Comparison of ENCODE assay signal across 14 cellular contexts in the genomic region with DNA sequence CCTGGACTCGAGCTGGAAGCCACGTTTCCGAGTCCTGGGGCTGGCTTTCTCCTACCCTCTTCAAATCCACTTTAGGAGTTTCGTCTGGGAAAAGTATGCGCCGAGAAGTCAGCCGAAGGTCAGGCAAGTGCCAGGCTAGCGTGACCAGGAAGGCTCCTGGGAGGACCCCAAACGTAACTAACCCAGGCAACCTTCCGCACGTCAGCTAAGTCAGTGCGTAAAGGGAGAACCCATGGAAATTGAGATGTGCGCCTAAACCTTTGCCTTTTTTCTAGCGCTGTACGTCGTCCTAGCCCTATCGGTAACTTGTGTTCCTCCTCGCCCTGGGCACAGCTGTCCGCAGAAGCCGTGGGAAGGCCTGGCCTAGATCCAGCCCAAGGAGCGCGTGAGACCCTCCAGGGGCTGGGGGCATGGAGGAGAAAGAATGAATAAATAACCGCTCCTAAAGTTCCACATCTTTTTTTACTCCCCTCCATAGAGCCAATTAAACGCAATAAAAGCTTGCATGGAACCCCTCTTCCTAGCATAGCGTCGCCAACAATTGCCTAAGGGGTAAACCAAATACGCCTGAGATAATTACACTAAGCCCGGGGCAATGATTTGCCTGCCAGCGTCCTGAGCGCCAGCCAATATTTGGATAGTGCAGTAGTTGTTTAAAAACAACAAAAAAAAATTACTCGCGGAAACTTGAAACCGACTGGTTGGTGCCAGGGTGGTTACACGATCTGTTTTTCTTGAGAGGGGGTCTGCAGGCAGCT. TPM values are rescaled to one million over a fixed set of nuclear protein-coding genes. Genes with fewer than 3 reads are reported as not detected.
DNase-seq lines count a peak whose midpoint lies in the region; FAIRE-seq and TF ChIP-seq lines count a peak whose summit lies in the region.
"Had no signal": no experiment of that assay in that cellular context is flagged by ENCODE, and none has a peak within 500 bp of the region (broad histone marks: within the 10 kb centered on the region; RNA-seq: fewer than 3 reads in every experiment).

No MANE protein-coding gene starts in this region.

- WGBS in H1 (ENCODE audit: extremely low coverage in 1 of 2, insufficient coverage in 1 of 2, insufficient read length in 1 of 2, insufficient replicate concordance in 2 of 2, low coverage in 1 of 2, low lambda C conversion rate in 2 of 2, missing lambda C conversion rate in 1 of 2), 2 experiments = 2% methylated on average over 32 of the region's 34 CpGs; no CpG with 5 or more reads in 1 of the 2 experiments

- no peak for TF ChIP-seq EP300 in H1 (IDR thresholded peaks at IDR 0.05; ENCODE audit: borderline replicate concordance in 1 of 2, low read depth in 2 of 2, low read length in 2 of 2)

- H4K5ac ChIP-seq in H1 (ENCODE audit: insufficient read length, low read depth, low read length) = no peak overlapping the region

- no peak overlapping the region for H3K14ac ChIP-seq in H1 (ENCODE audit: insufficient read length)

- no peaks in the 10 kb centered on the region for H3K79me1 ChIP-seq in H1 (ENCODE audit: low read depth, low read length)

- no peak overlapping the region for H2AK5ac ChIP-seq in H1 (ENCODE audit: low read depth, low read length)

- H3K9ac ChIP-seq in H1 (replicated peaks in 1 of 4; ENCODE audit: extremely low read depth in 1 of 4, low read depth in 3 of 4, low read length in 3 of 4) = no peak overlapping the region
- no peak overlapping the region for H3K9ac ChIP-seq in skeletal muscle satellite cell (ENCODE audit: low read depth, low read length)
- H3K9ac ChIP-seq: parathyroid adenoma had no signal

- no peak for FAIRE-seq in H1 (lab: Jason Lieb, UNC)
- FAIRE-seq: bronchial epithelial cell, GM12891 had no signal

- H3K23ac ChIP-seq in H1 (ENCODE audit: insufficient read length) = no peak overlapping the region

- H3K4me3 ChIP-seq in H1 (ENCODE audit: extremely low read depth in 1 of 4, insufficient read depth in 2 of 4, low read depth in 3 of 4, low read length in 4 of 4) (peak overlapping the region; percentile 36 to 65 (median 40)), skeletal muscle satellite cell (ENCODE audit: low read length) (no peak overlapping the region)
- H3K4me3 ChIP-seq: transverse colon had no signal

- H3K4me2 ChIP-seq in H1 (ENCODE audit: insufficient read depth in 1 of 2, low read depth in 2 of 2, low read length in 2 of 2) = peak overlapping the region; percentile 90 to 94
- peak overlapping the region; percentile 43 for H3K4me2 ChIP-seq in skeletal muscle satellite cell (ENCODE audit: low read length)

- no peak overlapping the region for H3K56ac ChIP-seq in H1 (replicated peaks; ENCODE audit: insufficient read length, low read depth, low read length)

- H3K9me3 ChIP-seq in H1 (ENCODE audit: insufficient read depth in 2 of 2, low read depth in 1 of 2, low read length in 1 of 2) (no peaks in the 10 kb centered on the region), skeletal muscle satellite cell (replicated peaks; ENCODE audit: low read length) (no peaks in the 10 kb centered on the region)
- H3K9me3 ChIP-seq: transverse colon had no signal

- H4K91ac ChIP-seq in H1 (replicated peaks; ENCODE audit: insufficient read length, low read length) = no peak overlapping the region

- H3K23me2 ChIP-seq in H1 (ENCODE audit: low read depth, low read length) = peaks cover 40% of the 10 kb centered on the region

- H2BK20ac ChIP-seq in H1 (ENCODE audit: low read length) = peak overlapping the region; percentile 57; the same call in 1 of the 2 replicates

- CTCF ChIA-PET in H1 (lab: Charles Lee; ENCODE audit: partially characterized antibody) = interaction anchor here (0.6 to 3.9 kb wide), 22 partner anchors 9 to 441 kb away, joined by 3 to 34 read pairs (median 4); no protein-coding TSS in a partner anchor

- peaks cover 0 to 5% (median 0%) of the 10 kb centered on the region in 4 experiments; a peak in 1 of 8 replicates for H3K36me3 ChIP-seq in H1 (ENCODE audit: control insufficient read depth in 2 of 4, insufficient read depth in 4 of 4, low read length in 3 of 4)
- no peaks in the 10 kb centered on the region for H3K36me3 ChIP-seq in skeletal muscle satellite cell (ENCODE audit: insufficient read depth, low read length)
- H3K36me3 ChIP-seq: transverse colon had no signal

- 0 out of 2 replicates have a peak overlapping the region, but pooled peaks have one; percentile 21 for H3K18ac ChIP-seq in H1 (ENCODE audit: extremely low read depth, low read length)

- peaks cover 2 to 3% of the 10 kb centered on the region in 2 experiments for H4K20me1 ChIP-seq in H1 (replicated peaks in 1 of 2; ENCODE audit: control insufficient read depth in 1 of 2, insufficient read depth in 2 of 2, low read length in 2 of 2)

- H2BK120ac ChIP-seq in H1 (replicated peaks; ENCODE audit: low read depth, low read length) = no peak overlapping the region

- TF ChIP-seq CTCF in H1 (IDR thresholded peaks at IDR 0.05; ENCODE audit: control extremely low read depth in 1 of 3, insufficient read depth in 1 of 3, low read depth in 1 of 3, low read length in 3 of 3) = no peak

- no peak overlapping the region for H2AFZ ChIP-seq in H1 (ENCODE audit: low read length)
- H2AFZ ChIP-seq: parathyroid adenoma had no signal

- POLR2A ChIA-PET in H1 (lab: Charles Lee; ENCODE audit: partially characterized antibody) = interaction anchor here (1.4 to 2.5 kb wide), 3 partner anchors 8 to 1282 kb away, joined by 3 to 8 read pairs (median 5); a partner anchor contains a TSS

- peak overlapping the region; percentile 39 for H3K4ac ChIP-seq in H1 (replicated peaks; ENCODE audit: insufficient read length, low read depth, low read length)

- H3K4me1 ChIP-seq in H1 (replicated peaks in 1 of 4; ENCODE audit: control insufficient read depth in 3 of 4, insufficient read depth in 4 of 4, low read length in 3 of 4) (peaks cover 15 to 48% (median 35%) of the 10 kb centered on the region in 4 experiments), skeletal muscle satellite cell (ENCODE audit: control insufficient read depth, insufficient read depth, low read length) (peaks cover 16% of the 10 kb centered on the region)
- H3K4me1 ChIP-seq: parathyroid adenoma had no signal

- H3K79me2 ChIP-seq in H1 (ENCODE audit: control insufficient read depth in 1 of 2, insufficient read depth in 2 of 2, low read length in 2 of 2) = no peaks in the 10 kb centered on the region
- H3K79me2 ChIP-seq: parathyroid adenoma had no signal

- peak overlapping the region; percentile 62; the same call in 1 of the 2 replicates for H2BK12ac ChIP-seq in H1 (ENCODE audit: low read depth, low read length)

- TF ChIP-seq POLR2A in H1 (IDR thresholded peaks at IDR 0.05; ENCODE audit: control extremely low read depth in 1 of 2, low read depth in 2 of 2, low read length in 2 of 2) = no peak

- DNase-seq in activated CD8-positive, alpha-beta memory T cell treated with anti-CD3 and anti-CD28 coated beads, Interleukin-2, amount 50 U/mL, for 48 hours = peak; percentile 50
- DNase-seq in activated CD8-positive, alpha-beta memory T cell treated with anti-CD3 and anti-CD28 coated beads, Interleukin-2, amount 50 U/mL, for 4 hours = no peak
- DNase-seq in NCI-H128 (lab: John Stamatoyannopoulos, UW; ENCODE audit: unreplicated experiment) = peak; percentile 49
- no peak for DNase-seq in H1 (ENCODE audit: low read depth in 1 of 2, low spot score in 2 of 2)
- no peak for DNase-seq in T-helper 9 cell
- no peak for DNase-seq in occipital lobe (lab: John Stamatoyannopoulos, UW)
- DNase-seq in activated CD4-positive, alpha-beta T cell treated with anti-CD3 and anti-CD28 coated beads, Interleukin-2, amount 50 U/mL, for 1 hour = no peak
- DNase-seq: CD4-positive, CD25-positive, alpha-beta regulatory T cell; transverse colon had no signal

- H3K27me3 ChIP-seq in H1 (replicated peaks in 1 of 4; ENCODE audit: control insufficient read depth in 3 of 4, extremely low read depth in 1 of 4, insufficient read depth in 3 of 4, low read length in 3 of 4) = peaks cover 76 to 99% (median 93%) of the 10 kb centered on the region in 4 experiments
- peaks cover 95% of the 10 kb centered on the region for H3K27me3 ChIP-seq in skeletal muscle satellite cell (ENCODE audit: control insufficient read depth, insufficient read depth, low read length)

- H4K8ac ChIP-seq in H1 (ENCODE audit: extremely low read depth, insufficient read depth, low read length) = no peak overlapping the region; the same call in 1 of the 2 replicates

- peak overlapping the region; percentile 88; the same call in 1 of the 2 replicates for H2BK15ac ChIP-seq in H1 (ENCODE audit: low read length)

- TF ChIP-seq RAD21 in H1 (IDR thresholded peaks at IDR 0.05 in 1 of 2, conservative IDR thresholded peaks at IDR 0.05 in 1 of 2; ENCODE audit: low read depth in 2 of 2, low read length in 2 of 2) = no peak

- H2BK5ac ChIP-seq in H1 (ENCODE audit: low read depth, low read length) = no peak overlapping the region; the same call in 1 of the 2 replicates

- no peak overlapping the region for H3K27ac ChIP-seq in H1 (ENCODE audit: low read depth, low read length)
- H3K27ac ChIP-seq: parathyroid adenoma, transverse colon had no signal

TF ChIP-seq in H1, 55 proteins besides CTCF, POLR2A, EP300 and RAD21:
- TF ChIP-seq EZH2 (IDR thresholded peaks at IDR 0.05; ENCODE audit: low read depth, low read length, severe bottlenecking) (peak; percentile 46), JUND (IDR thresholded peaks at IDR 0.05; ENCODE audit: low read length) (no peak), CBX8 (IDR thresholded peaks at IDR 0.05; ENCODE audit: borderline replicate concordance, low read depth, low read length) (peak; percentile 57; the same call in 1 of the 2 replicates), SUZ12 (IDR thresholded peaks at IDR 0.05; ENCODE audit: low read length) (peak; percentile 36), TBP (IDR thresholded peaks at IDR 0.05; ENCODE audit: low read depth, low read length) (no peak), RNF2 (IDR thresholded peaks at IDR 0.05; ENCODE audit: borderline replicate concordance, low read depth, low read length, missing control alignments, poor library complexity, severe bottlenecking) (peak; percentile 32)
TF ChIP-seq in H1: peak in this region for 4.

RNA-seq across cellular contexts. Expression of a gene that starts 4.0 kb away (rescaled TPM):
- total RNA-seq in H1 (2021; fragmentation: NEBNext Ultra II Directional; extraction: Animal tissue kit (Norgen Biotek cat#: 25700)) = 0.22 and 0.25 TPM in 2 replicates
- 0.15 and 0.30 TPM in 2 replicates for polyA plus RNA-seq in H1 (2011; rRNA removed)
- polyA plus RNA-seq in H1 (2011; cell fraction: cytosol; rRNA removed) = 0.17 TPM
- polyA plus RNA-seq in H1 (2011; cell fraction: nucleus; rRNA removed) = 0.20 TPM
- polyA plus RNA-seq in H1 (2012, experiment 1 of 2) = 0.32 TPM in 1 of 4 replicates, not detected in the others
- 0.13 TPM for polyA plus RNA-seq in H1 (2012, experiment 2 of 2)
- 0.14 TPM for polyA plus RNA-seq in H1 (2013, experiment 1 of 2)
- 0.13 TPM for polyA plus RNA-seq in H1 (2013, experiment 2 of 2)
- not detected in 2 replicates for polyA minus RNA-seq in H1 (2011; rRNA and poly(A)+ RNA removed)
- not detected for polyA minus RNA-seq in H1 (2011; cell fraction: cytosol; rRNA and poly(A)+ RNA removed)
- polyA minus RNA-seq in H1 (2011; cell fraction: nucleus; rRNA and poly(A)+ RNA removed) = 0.50 TPM
- total RNA-seq in skeletal muscle satellite cell (2012; rRNA removed) = not detected in 2 replicates
- not detected for total RNA-seq in occipital lobe
- total RNA-seq: bronchial epithelial cell; CD4-positive, CD25-positive, alpha-beta regulatory T cell; SK-MEL-5; transverse colon had no signal
- polyA plus RNA-seq: CD4-positive, CD25-positive, alpha-beta regulatory T cell had no signal

Comparison
In these comparisons a context has a peak if more than half of its experiments do, and no peak if none do; other contexts are left out.
1. DNase-seq: peak in activated CD8-positive, alpha-beta memory T cell treated with anti-CD3 and anti-CD28 coated beads, Interleukin-2, amount 50 U/mL, for 48 hours (single experiment) and NCI-H128 (single experiment); none in activated CD8-positive, alpha-beta memory T cell treated with anti-CD3 and anti-CD28 coated beads, Interleukin-2, amount 50 U/mL, for 4 hours (single experiment), H1 (0 of 2), T-helper 9 cell (single experiment), occipital lobe (single experiment) and activated CD4-positive, alpha-beta T cell treated with anti-CD3 and anti-CD28 coated beads, Interleukin-2, amount 50 U/mL, for 1 hour (single experiment).